In the genomic region with DNA sequence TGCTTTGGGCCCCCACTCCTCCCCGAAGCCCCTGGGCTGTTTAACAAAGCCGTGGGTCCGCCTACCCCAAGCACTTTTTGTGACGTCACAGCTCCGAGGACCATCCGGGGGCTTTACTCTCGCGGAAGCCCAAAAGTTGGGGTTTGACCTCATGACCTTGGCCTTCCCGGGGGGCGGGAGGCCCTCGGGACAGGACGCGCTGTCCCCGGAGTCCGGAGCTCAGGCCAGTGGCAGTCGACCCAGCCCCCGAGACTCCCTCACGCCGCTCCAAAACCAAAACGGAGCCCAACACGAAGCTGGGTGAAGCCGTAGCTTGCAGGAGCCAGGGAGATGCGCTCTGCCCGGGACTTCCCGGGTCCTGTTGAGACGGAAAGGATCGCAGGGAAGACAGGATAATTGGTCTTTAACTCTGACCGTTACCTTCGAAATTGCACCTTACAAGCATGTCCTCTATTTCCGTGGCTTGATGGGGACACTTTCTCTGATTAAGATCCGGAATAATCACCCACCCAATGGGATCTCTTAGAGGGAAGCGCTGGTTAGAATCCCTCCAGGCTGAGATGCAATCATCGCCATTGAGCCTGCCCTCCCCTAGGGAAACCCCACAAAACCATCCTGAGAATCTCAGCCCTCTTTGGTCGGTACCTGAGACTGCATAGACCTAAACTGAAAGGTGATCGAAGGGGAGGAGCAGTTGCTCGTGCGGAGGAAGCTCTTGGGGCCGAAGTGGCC, we compare ENCODE assay signal across 17 cellular contexts. TPM values are rescaled to one million over a fixed set of nuclear protein-coding genes. Genes with fewer than 3 reads are reported as not detected.
DNase-seq lines count a peak whose midpoint lies in the region; ATAC-seq and TF ChIP-seq lines count a peak whose summit lies in the region.
"Had no signal": no experiment of that assay in that cellular context is flagged by ENCODE, and none has a peak within 500 bp of the region (broad histone marks: within the 10 kb centered on the region; RNA-seq: fewer than 3 reads in every experiment).

No MANE protein-coding gene starts in this region.

- H3K27ac ChIP-seq in hepatocyte (no peak overlapping the region), neuronal stem cell (replicated peaks; ENCODE audit: low read length) (no peak overlapping the region)
- H3K27ac ChIP-seq: gastroesophageal sphincter had no signal

- H3K36me3 ChIP-seq in hepatocyte (replicated peaks; ENCODE audit: insufficient read depth, low read depth): no peaks in the 10 kb centered on the region
- no peaks in the 10 kb centered on the region for H3K36me3 ChIP-seq in neuronal stem cell (replicated peaks in 1 of 2; ENCODE audit: control insufficient read depth in 2 of 2, insufficient read depth in 2 of 2, low read length in 2 of 2)
- H3K36me3 ChIP-seq: gastroesophageal sphincter had no signal

- no peak overlapping the region for H3K14ac ChIP-seq in neuronal stem cell (ENCODE audit: low read length)

- H3K4me3 ChIP-seq in hepatocyte (no peak overlapping the region), neuronal stem cell (ENCODE audit: low read length in 2 of 2) (peak overlapping the region; percentile 2 to 78)

- H3K27me3 ChIP-seq in hepatocyte (peaks cover 54% of the 10 kb centered on the region), neuronal stem cell (ENCODE audit: control insufficient read depth in 3 of 3, insufficient read depth in 3 of 3, low read depth in 1 of 3, low read length in 3 of 3) (peaks cover 8 to 71% (median 36%) of the 10 kb centered on the region in 3 experiments)

- peak overlapping the region; percentile 36 for H3K9ac ChIP-seq in neuronal stem cell (ENCODE audit: low read depth, low read length, poor library complexity)

- H4K20me1 ChIP-seq in hepatocyte (ENCODE audit: insufficient read depth, poor library complexity, severe bottlenecking): no peaks in the 10 kb centered on the region

- H3K9me3 ChIP-seq in T-helper 17 cell (ENCODE audit: control insufficient read depth, low read length, poor library complexity, severe bottlenecking) (no peaks in the 10 kb centered on the region), hepatocyte (ENCODE audit: low read depth) (no peaks in the 10 kb centered on the region), neuronal stem cell (replicated peaks in 1 of 2; ENCODE audit: control insufficient read depth in 2 of 2, insufficient read depth in 1 of 2, low read depth in 1 of 2, low read length in 2 of 2) (peaks cover 0 to 3% of the 10 kb centered on the region in 2 donors)
- H3K9me3 ChIP-seq: gastroesophageal sphincter had no signal

- H3K23ac ChIP-seq in neuronal stem cell (ENCODE audit: low read depth, low read length, poor library complexity): peak overlapping the region; percentile 14

- no peaks in the 10 kb centered on the region for H3K9me2 ChIP-seq in hepatocyte (replicated peaks; ENCODE audit: insufficient read depth)

- H2AFZ ChIP-seq in hepatocyte (no peak overlapping the region), neuronal stem cell (ENCODE audit: low read length) (peak overlapping the region; percentile 41)

- H3K4me1 ChIP-seq in hepatocyte (ENCODE audit: insufficient read depth) (peaks cover 34% of the 10 kb centered on the region), neuronal stem cell (ENCODE audit: control insufficient read depth in 2 of 2, insufficient read depth in 1 of 2, low read depth in 1 of 2, low read length in 2 of 2) (peaks cover 2 to 15% of the 10 kb centered on the region in 2 donors)

- H3K4me3 Mint-ChIP-seq in T-helper 17 cell: peak overlapping the region; percentile 68
- H3K4me3 Mint-ChIP-seq: activated naive CD8-positive, alpha-beta T cell treated with anti-CD3 and anti-CD28 coated beads for 36 hours; activated T-cell treated with anti-CD3 and anti-CD28 coated beads, Interleukin-2, amount 50 U/mL, for 24 hours; T-helper 2 cell treated with Interferon-gamma antibody and Interleukin-4, amounts not matched to agents 5 μg/mL and 100 μg/mL, for 36 hours had no signal

- H3K79me2 ChIP-seq in hepatocyte: no peaks in the 10 kb centered on the region

- H3K27me3 Mint-ChIP-seq in T-helper 17 cell: peaks cover 70% of the 10 kb centered on the region

- no peak overlapping the region for H2AK5ac ChIP-seq in neuronal stem cell (ENCODE audit: low read depth, low read length)

- peak overlapping the region; percentile 23 for H4K8ac ChIP-seq in neuronal stem cell (ENCODE audit: low read depth, low read length)

- no peak overlapping the region for H3K27ac Mint-ChIP-seq in T-helper 17 cell
- H3K27ac Mint-ChIP-seq: activated naive CD8-positive, alpha-beta T cell treated with anti-CD3 and anti-CD28 coated beads for 36 hours; activated T-cell treated with anti-CD3 and anti-CD28 coated beads, Interleukin-2, amount 50 U/mL, for 24 hours; T-helper 2 cell treated with Interferon-gamma antibody and Interleukin-4, amounts not matched to agents 5 μg/mL and 100 μg/mL, for 36 hours had no signal

- peak overlapping the region; percentile 9 for H2BK15ac ChIP-seq in neuronal stem cell (ENCODE audit: low read length)

- H4K91ac ChIP-seq in neuronal stem cell (ENCODE audit: low read depth, low read length, poor library complexity): no peak overlapping the region

- no peak overlapping the region for H3K4ac ChIP-seq in neuronal stem cell (ENCODE audit: low read length)

- no peak overlapping the region for H2BK12ac ChIP-seq in neuronal stem cell (ENCODE audit: low read length)

- DNase-seq in GM10266 (ENCODE audit: extremely low spot score): peak; percentile 29
- DNase-seq in T-helper 17 cell: no peak
- DNase-seq in hepatocyte (ENCODE audit: low spot score): no peak
- no peak for DNase-seq in neuronal stem cell (ENCODE audit: low spot score)
- DNase-seq in stimulated activated CD4-positive, alpha-beta T cell treated with anti-CD3 and anti-CD28 coated beads, Interleukin-15, amount 100 ng/mL, for 24 hours: no peak
- DNase-seq in central memory CD4-positive, alpha-beta T cell: no peak
- DNase-seq: activated naive CD8-positive, alpha-beta T cell treated with anti-CD3 and anti-CD28 coated beads for 36 hours; activated T-cell treated with anti-CD3 and anti-CD28 coated beads, Interleukin-2, amount 50 U/mL, for 24 hours; cerebellar nuclear complex; kidney glomerular epithelial cell; NCI-H1436 treated with DMSO at 0.1 percent for 48 hours; NCI-H2227 treated with DMSO at 0.1 percent for 48 hours; SHP77 had no signal

- 12% methylated on average over 35 of the region's 38 CpGs for WGBS in hepatocyte (ENCODE audit: low lambda C conversion rate, missing lambda C conversion rate)
- no CpG with 5 or more reads among the region's 38 CpGs for WGBS in neuronal stem cell (ENCODE audit: extremely low coverage in 2 of 2, insufficient read length in 2 of 2, insufficient replicate concordance in 1 of 2), 2 donors

- ATAC-seq in T-helper 17 cell: no peak
- no peak for ATAC-seq in GM19328 (IDR thresholded peaks at IDR 0.05; ENCODE audit: unreplicated experiment)
- ATAC-seq in HG02759 (IDR thresholded peaks at IDR 0.05; ENCODE audit: unreplicated experiment): no peak
- ATAC-seq: gastroesophageal sphincter had no signal

- H3K79me1 ChIP-seq in neuronal stem cell (ENCODE audit: low read depth, low read length): peaks cover 4% of the 10 kb centered on the region

- TF ChIP-seq CTCF in GM10266 (IDR thresholded peaks at IDR 0.05; ENCODE audit: control insufficient read depth, insufficient read depth, low read depth, missing control alignments) (no peak), hepatocyte (IDR thresholded peaks at IDR 0.05; ENCODE audit: poor library complexity) (no peak)

- peak overlapping the region; percentile 94 for H3K4me2 ChIP-seq in hepatocyte
- H3K4me2 ChIP-seq in neuronal stem cell (ENCODE audit: insufficient read depth, low read length, poor library complexity, severe bottlenecking): peak overlapping the region; percentile 98

- H2BK120ac ChIP-seq in neuronal stem cell (ENCODE audit: low read depth, low read length): peak overlapping the region; percentile 62

- peaks cover 2% of the 10 kb centered on the region for H3K36me3 Mint-ChIP-seq in T-helper 17 cell (ENCODE audit: low read depth)
- H3K36me3 Mint-ChIP-seq: activated naive CD8-positive, alpha-beta T cell treated with anti-CD3 and anti-CD28 coated beads for 36 hours had no signal

- H2BK5ac ChIP-seq in neuronal stem cell (ENCODE audit: low read length): no peak overlapping the region

- peak overlapping the region; percentile 87 for H3K18ac ChIP-seq in neuronal stem cell (ENCODE audit: low read length)

- H3K4me1 Mint-ChIP-seq in T-helper 17 cell: peaks cover 5% of the 10 kb centered on the region

RNA-seq across cellular contexts. Expression of a gene that starts 4.9 kb away (rescaled TPM):
- not detected for total RNA-seq in T-helper 17 cell
- 31.8 and 36.9 TPM in 2 replicates for total RNA-seq in hepatocyte
- 74.6 and 87.3 TPM in 2 replicates for polyA plus RNA-seq in hepatocyte
- 65.2 TPM for polyA plus RNA-seq in neuronal stem cell (2013, experiment 1 of 2)
- polyA plus RNA-seq in neuronal stem cell (2013, experiment 2 of 2): 69.2 TPM
- total RNA-seq: activated naive CD8-positive, alpha-beta T cell treated with anti-CD3 and anti-CD28 coated beads for 36 hours had no signal

Comparison
In these comparisons a context has a peak if more than half of its experiments do, and no peak if none do; other contexts are left out.
1. RNA of a gene that starts 4.9 kb away (total RNA-seq): 31.8 to 36.9 TPM in hepatocyte; not detected in T-helper 17 cell; every median in the first group is over 10 times any median in the second.